In genomic region chr2:149799296-149799695, GRCh38 we compare ENCODE assay signal across 8 cellular contexts.
DNase-seq lines count a peak whose midpoint lies in the region; ATAC-seq, FAIRE-seq and TF ChIP-seq lines count a peak whose summit lies in the region.

No MANE protein-coding gene starts in this region.

- intact Hi-C loops in adrenal gland (cut with DNase I) = no loop called here

- H3K9me3 ChIP-seq in adrenal gland (replicated peaks in 1 of 3) (no peaks in the 10 kb centered on the region), keratinocyte (ENCODE audit: control insufficient read depth, low read depth, low read length) (no peaks in the 10 kb centered on the region)

- H2AFZ ChIP-seq in keratinocyte (ENCODE audit: control insufficient read depth, low read length) = no peak overlapping the region

- H3K36me3 ChIP-seq in adrenal gland (replicated peaks in 1 of 2) (no peaks in the 10 kb centered on the region), keratinocyte (ENCODE audit: control insufficient read depth in 2 of 2, extremely low read depth in 1 of 2, insufficient read depth in 2 of 2, low read length in 2 of 2) (no peaks in the 10 kb centered on the region)

- H3K79me2 ChIP-seq in keratinocyte (ENCODE audit: control insufficient read depth, insufficient read depth, low read length) = no peaks in the 10 kb centered on the region

- no peaks in the 10 kb centered on the region for H3K9me1 ChIP-seq in keratinocyte (ENCODE audit: control insufficient read depth, extremely low read depth, insufficient read depth, low read length)

- no peak for TF ChIP-seq POLR2A in adrenal gland (IDR thresholded peaks at IDR 0.05)

- WGBS in adrenal gland, 4 donors = 13 to 22% (median 16%) methylated on average over 4 of the region's 4 CpGs

- H4K20me1 ChIP-seq in keratinocyte (ENCODE audit: control insufficient read depth, extremely low read depth, insufficient read depth, low read length) = no peaks in the 10 kb centered on the region

- H3K4me1 ChIP-seq in adrenal gland (replicated peaks in 1 of 2) (no peaks in the 10 kb centered on the region), keratinocyte (ENCODE audit: control insufficient read depth, extremely low read depth, insufficient read depth, low read length) (no peaks in the 10 kb centered on the region)

- TF ChIP-seq CTCF in AG09319 (IDR thresholded peaks at IDR 0.05; ENCODE audit: low read depth, low read length) (peak; percentile 41), adrenal gland (IDR thresholded peaks at IDR 0.05) (peak in 5 of 6 experiments; percentile 34 to 68 (median 53)), keratinocyte (optimal IDR thresholded peaks at IDR 0.05 in 1 of 3, IDR thresholded peaks at IDR 0.05 in 1 of 3, conservative IDR thresholded peaks at IDR 0.05 in 1 of 3; ENCODE audit: extremely low read depth in 1 of 3, insufficient read depth in 2 of 3, low read length in 3 of 3) (peak; percentile 50 to 60 (median 60))

- peak; percentile 11 for DNase-seq in AG09319 (ENCODE audit: extremely low read depth, low read depth)
- DNase-seq in HT-29 (ENCODE audit: low spot score) = peak; percentile 48
- DNase-seq in adrenal gland = peak in 3 of 7 donors; percentile 7 to 17 (median 12)
- DNase-seq in keratinocyte (ENCODE audit: low read depth, low spot score) = no peak
- no peak for DNase-seq in activated naive CD4-positive, alpha-beta T cell (lab: John Stamatoyannopoulos, UW)
- no peak for DNase-seq in stimulated activated CD4-positive, alpha-beta T cell treated with anti-CD3 and anti-CD28 coated beads, Interleukin-2, amount 100 ng/mL, for 24 hours

- no peak overlapping the region for H3K4me2 ChIP-seq in keratinocyte (ENCODE audit: control insufficient read depth, extremely low read depth, insufficient read depth, low read depth, low read length)

- no peak overlapping the region for H3K9ac ChIP-seq in keratinocyte (ENCODE audit: control insufficient read depth, extremely low read depth, insufficient read depth, low read length)

- dilution Hi-C loops in keratinocyte (cut with MboI; ENCODE audit: extremely low pct_ligation_motif_present, low sequenced_read_pairs) = no loop called here

- H3K27me3 ChIP-seq in adrenal gland (no peaks in the 10 kb centered on the region), keratinocyte (ENCODE audit: control insufficient read depth, extremely low read depth, insufficient read depth, low read length) (no peaks in the 10 kb centered on the region)

- no peak for ATAC-seq in GM21367 (IDR thresholded peaks at IDR 0.05; ENCODE audit: unreplicated experiment)
- no peak for ATAC-seq in GM18868 (IDR thresholded peaks at IDR 0.05; ENCODE audit: unreplicated experiment)

- peak; percentile 89 for FAIRE-seq in keratinocyte (lab: Jason Lieb, UNC)

- H3K27ac ChIP-seq in adrenal gland (no peak overlapping the region), keratinocyte (ENCODE audit: control insufficient read depth, insufficient read depth, low read length) (no peak overlapping the region)

- H3K4me3 ChIP-seq in adrenal gland (no peak overlapping the region), keratinocyte (ENCODE audit: control insufficient read depth in 2 of 3, extremely low read depth in 1 of 3, insufficient read depth in 2 of 3, low read depth in 1 of 3, low read length in 3 of 3) (no peak overlapping the region)

Comparison
In these comparisons a context has a peak if more than half of its experiments do, and no peak if none do; other contexts are left out.
1. DNase-seq: peak in AG09319 (single experiment) and HT-29 (single experiment); none in keratinocyte (single experiment), activated naive CD4-positive, alpha-beta T cell (0 of 4) and stimulated activated CD4-positive, alpha-beta T cell treated with anti-CD3 and anti-CD28 coated beads, Interleukin-2, amount 100 ng/mL, for 24 hours (0 of 2).
2. Peak in every context shown above with its lines, with median percentiles within 50 percentile points of each other: CTCF ChIP-seq.